In the genomic region with DNA sequence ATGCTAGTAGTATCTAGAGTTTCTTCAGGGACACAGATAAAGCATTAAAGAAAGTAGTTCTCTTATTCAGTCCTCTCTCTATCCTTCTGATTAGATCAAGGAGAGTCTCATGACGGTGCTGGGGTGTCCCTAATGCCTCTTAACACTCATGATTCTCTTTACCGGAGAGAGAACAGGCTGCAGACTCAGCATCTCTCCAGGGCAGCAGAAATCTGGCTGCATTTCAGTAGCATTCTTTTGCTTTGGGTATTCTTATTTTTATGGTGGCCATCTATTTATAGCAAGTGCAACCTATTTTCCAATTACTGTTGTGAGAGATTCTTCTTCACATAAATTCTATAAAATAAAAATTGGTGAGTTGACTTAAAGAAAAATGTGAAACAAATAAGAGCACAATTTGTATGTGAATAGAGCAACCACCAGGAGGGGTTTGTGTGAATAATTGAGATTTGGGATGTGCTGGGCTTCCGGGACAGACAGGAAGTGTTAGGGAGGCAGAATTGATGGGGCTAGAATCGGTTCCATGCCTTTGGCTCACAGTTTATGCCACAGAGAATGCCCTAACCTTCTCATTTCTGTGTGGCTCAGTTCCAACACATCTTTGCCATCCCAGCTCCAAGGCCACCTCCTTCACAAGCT, we compare ENCODE assay signal across 1 cellular context.
A peak's percentile ranks its signal among the peaks of the same experiment; 100 is the strongest.
TF ChIP-seq lines count a peak whose summit lies in the region.

No MANE protein-coding gene starts in this region.

TF ChIP-seq in IMR-90, 13 proteins besides CTCF, POLR2A, EP300 and RAD21:
- TF ChIP-seq SMC3 (IDR thresholded peaks at IDR 0.05; ENCODE audit: low read depth, low read length) (peak; percentile 20; the same call in 1 of the 2 replicates), FOS (IDR thresholded peaks at IDR 0.05; ENCODE audit: low read depth, low read length) (no peak)
